21 cellular contexts compared by ENCODE assay signal in genomic region chrX:15739886-15740285, GRCh38. TPM values are rescaled to one million over a fixed set of nuclear protein-coding genes. Genes with fewer than 3 reads are reported as not detected.
A peak's percentile ranks its signal among the peaks of the same experiment; 100 is the strongest.
DNase-seq lines count a peak whose midpoint lies in the region; ATAC-seq and TF ChIP-seq lines count a peak whose summit lies in the region.
"Had no signal": no experiment of that assay in that cellular context is flagged by ENCODE, and none has a peak within 500 bp of the region (broad histone marks: within the 10 kb centered on the region; RNA-seq: fewer than 3 reads in every experiment).

No MANE protein-coding gene starts in this region.

- no peaks in the 10 kb centered on the region for H3K9me3 Mint-ChIP-seq in activated T-cell treated with anti-CD3 and anti-CD28 coated beads, Interleukin-2, amount 50 U/mL, for 4 hours
- H3K9me3 Mint-ChIP-seq in activated T-cell treated with anti-CD3 and anti-CD28 coated beads, Interleukin-2, amount 50 U/mL, for 72 hours = no peaks in the 10 kb centered on the region
- H3K9me3 Mint-ChIP-seq in activated T-helper 17 cell treated with anti-CD3 and anti-CD28 coated beads, Interleukin-2, amount 50 U/mL, for 72 hours = no peaks in the 10 kb centered on the region
- H3K9me3 Mint-ChIP-seq in type B pancreatic cell = no peaks in the 10 kb centered on the region
- H3K9me3 Mint-ChIP-seq: activated CD4-positive, alpha-beta memory T cell treated with anti-CD3 and anti-CD28 coated beads, Interleukin-2, amount 10 ng/mL, durations not matched to agents 7 days and 5 days had no signal

- DNase-seq in activated T-cell treated with anti-CD3 and anti-CD28 coated beads, Interleukin-2, amount 50 U/mL, for 4 hours = no peak
- DNase-seq in activated T-cell treated with anti-CD3 and anti-CD28 coated beads, Interleukin-2, amount 50 U/mL, for 72 hours = no peak
- DNase-seq in fibroblast of mammary gland (ENCODE audit: low read depth) = peak; percentile 41
- no peak for DNase-seq in type B pancreatic cell (ENCODE audit: extremely low spot score, unreplicated experiment)
- no peak for DNase-seq in GM13976 (ENCODE audit: low spot score)
- DNase-seq: activated CD4-positive, alpha-beta memory T cell treated with anti-CD3 and anti-CD28 coated beads, Interleukin-2, amount 10 ng/mL, durations not matched to agents 7 days and 5 days; activated CD4-positive, CD25-positive, alpha-beta regulatory T cell; activated gamma-delta T cell treated with Interleukin-2 at 50 U/mL for 16 hours; anterior cingulate cortex; Caco-2; caudate nucleus; DND-41; retina; stimulated activated CD4-positive, alpha-beta T cell treated with anti-CD3 and anti-CD28 coated beads, Interleukin-4, amount 100 ng/mL, for 1 hour; stimulated activated naive CD8-positive, alpha-beta T cell treated with anti-CD3 and anti-CD28 coated beads, Interleukin-15, Interleukin-2, amounts not matched to agents 100 U/mL and 50 U/mL, for 24 hours had no signal

- peaks cover 56% of the 10 kb centered on the region for H3K4me1 Mint-ChIP-seq in activated T-cell treated with anti-CD3 and anti-CD28 coated beads, Interleukin-2, amount 50 U/mL, for 4 hours (ENCODE audit: low read depth)
- peaks cover 43% of the 10 kb centered on the region for H3K4me1 Mint-ChIP-seq in activated T-cell treated with anti-CD3 and anti-CD28 coated beads, Interleukin-2, amount 50 U/mL, for 72 hours (ENCODE audit: low read depth)
- H3K4me1 Mint-ChIP-seq in activated T-helper 17 cell treated with anti-CD3 and anti-CD28 coated beads, Interleukin-2, amount 50 U/mL, for 72 hours = peaks cover 26% of the 10 kb centered on the region
- peaks cover 29% of the 10 kb centered on the region for H3K4me1 Mint-ChIP-seq in type B pancreatic cell (ENCODE audit: unreplicated experiment)

- H3K36me3 Mint-ChIP-seq in activated T-cell treated with anti-CD3 and anti-CD28 coated beads, Interleukin-2, amount 50 U/mL, for 4 hours (ENCODE audit: insufficient read depth) = peaks cover 17% of the 10 kb centered on the region
- peaks cover 0 to 2% of the 10 kb centered on the region in 2 donors for H3K36me3 Mint-ChIP-seq in activated T-cell treated with anti-CD3 and anti-CD28 coated beads, Interleukin-2, amount 50 U/mL, for 72 hours (ENCODE audit: insufficient read depth in 2 of 2)
- H3K36me3 Mint-ChIP-seq in activated T-helper 17 cell treated with anti-CD3 and anti-CD28 coated beads, Interleukin-2, amount 50 U/mL, for 72 hours (ENCODE audit: low read depth) = peaks cover 28% of the 10 kb centered on the region
- H3K36me3 Mint-ChIP-seq in type B pancreatic cell = peaks cover 9% of the 10 kb centered on the region

- H3K4me3 ChIP-seq in fibroblast of mammary gland (ENCODE audit: control insufficient read depth, low read depth, low read length) = no peak overlapping the region
- H3K4me3 ChIP-seq: gastroesophageal sphincter, GM12878 had no signal

- TF ChIP-seq CTCF in fibroblast of mammary gland (conservative IDR thresholded peaks at IDR 0.05; ENCODE audit: control insufficient read depth, insufficient read depth, low read depth, low read length) (no peak), type B pancreatic cell (conservative IDR thresholded peaks at IDR 0.05) (no peak), GM13976 (IDR thresholded peaks at IDR 0.05; ENCODE audit: borderline replicate concordance, control extremely low read depth, extremely low read depth, insufficient read depth, missing control alignments) (no peak)

- in situ Hi-C loops in GM13976 (cut with MboI; ENCODE audit: low sequenced_read_pairs, unreplicated experiment) = no loop called here

- no peak for ATAC-seq in activated T-cell treated with anti-CD3 and anti-CD28 coated beads, Interleukin-2, amount 50 U/mL, for 4 hours
- no peak for ATAC-seq in activated T-cell treated with anti-CD3 and anti-CD28 coated beads, Interleukin-2, amount 50 U/mL, for 72 hours (replicated peaks in 1 of 2)
- no peak for ATAC-seq in activated T-helper 17 cell treated with anti-CD3 and anti-CD28 coated beads, Interleukin-2, amount 50 U/mL, for 72 hours (replicated peaks)
- ATAC-seq in GM18868 (IDR thresholded peaks at IDR 0.05; ENCODE audit: unreplicated experiment) (no peak), GM21360 (IDR thresholded peaks at IDR 0.05; ENCODE audit: unreplicated experiment) (no peak)
- ATAC-seq: gastroesophageal sphincter; GM12878; SK-N-SH treated with all-trans-retinoic acid at 6 μM for 48 hours; stimulated activated naive CD8-positive, alpha-beta T cell treated with anti-CD3 and anti-CD28 coated beads, Interleukin-15, Interleukin-2, amounts not matched to agents 100 U/mL and 50 U/mL, for 24 hours had no signal

- no peaks in the 10 kb centered on the region for H3K27me3 Mint-ChIP-seq in activated T-cell treated with anti-CD3 and anti-CD28 coated beads, Interleukin-2, amount 50 U/mL, for 4 hours (ENCODE audit: low read depth)
- H3K27me3 Mint-ChIP-seq in activated T-cell treated with anti-CD3 and anti-CD28 coated beads, Interleukin-2, amount 50 U/mL, for 72 hours (ENCODE audit: low read depth) = no peaks in the 10 kb centered on the region
- H3K27me3 Mint-ChIP-seq in activated T-helper 17 cell treated with anti-CD3 and anti-CD28 coated beads, Interleukin-2, amount 50 U/mL, for 72 hours = no peaks in the 10 kb centered on the region
- no peaks in the 10 kb centered on the region for H3K27me3 Mint-ChIP-seq in type B pancreatic cell
- H3K27me3 Mint-ChIP-seq: activated CD4-positive, alpha-beta memory T cell treated with anti-CD3 and anti-CD28 coated beads, Interleukin-2, amount 10 ng/mL, durations not matched to agents 7 days and 5 days had no signal

- peak overlapping the region; percentile 84 for H3K4me3 Mint-ChIP-seq in activated T-cell treated with anti-CD3 and anti-CD28 coated beads, Interleukin-2, amount 50 U/mL, for 4 hours
- no peak overlapping the region for H3K4me3 Mint-ChIP-seq in activated T-cell treated with anti-CD3 and anti-CD28 coated beads, Interleukin-2, amount 50 U/mL, for 72 hours
- peak overlapping the region; percentile 73 for H3K4me3 Mint-ChIP-seq in activated T-helper 17 cell treated with anti-CD3 and anti-CD28 coated beads, Interleukin-2, amount 50 U/mL, for 72 hours
- peak overlapping the region; percentile 96 for H3K4me3 Mint-ChIP-seq in type B pancreatic cell

- no peak overlapping the region for H3K27ac Mint-ChIP-seq in activated T-cell treated with anti-CD3 and anti-CD28 coated beads, Interleukin-2, amount 50 U/mL, for 72 hours
- no peak overlapping the region for H3K27ac Mint-ChIP-seq in activated T-helper 17 cell treated with anti-CD3 and anti-CD28 coated beads, Interleukin-2, amount 50 U/mL, for 72 hours
- H3K27ac Mint-ChIP-seq in type B pancreatic cell = peak overlapping the region; percentile 22
- H3K27ac Mint-ChIP-seq: activated CD4-positive, alpha-beta memory T cell treated with anti-CD3 and anti-CD28 coated beads, Interleukin-2, amount 10 ng/mL, durations not matched to agents 7 days and 5 days had no signal

RNA-seq across cellular contexts. Expression of gene CA5B, which starts 1.8 kb away (rescaled TPM):
- 1 to 10 TPM; 3.7 to 5.4 (median 5.2) TPM for total RNA-seq in activated T-cell treated with anti-CD3 and anti-CD28 coated beads, Interleukin-2, amount 50 U/mL, for 4 hours
- 10 to 100 TPM; 10.5 to 11.7 TPM for total RNA-seq in activated T-cell treated with anti-CD3 and anti-CD28 coated beads, Interleukin-2, amount 50 U/mL, for 72 hours
- total RNA-seq in activated T-helper 17 cell treated with anti-CD3 and anti-CD28 coated beads, Interleukin-2, amount 50 U/mL, for 72 hours = 10 to 100 TPM; 14.5 to 45.9 TPM
- 16.7 and 25.1 TPM in 2 replicates for total RNA-seq in type B pancreatic cell (ENCODE audit: low replicate concordance)

RNA-seq across cellular contexts. Expression of gene ZRSR2, which starts 50.4 kb away (rescaled TPM):
- total RNA-seq in activated T-cell treated with anti-CD3 and anti-CD28 coated beads, Interleukin-2, amount 50 U/mL, for 4 hours = 10 to 100 TPM; 12.8 to 20.6 (median 14.8) TPM
- 10 to 100 TPM; 15.3 to 27.2 TPM for total RNA-seq in activated T-cell treated with anti-CD3 and anti-CD28 coated beads, Interleukin-2, amount 50 U/mL, for 72 hours
- 10 to 100 TPM; 10.0 to 11.6 TPM for total RNA-seq in activated T-helper 17 cell treated with anti-CD3 and anti-CD28 coated beads, Interleukin-2, amount 50 U/mL, for 72 hours
- 15.5 and 16.6 TPM in 2 replicates for total RNA-seq in type B pancreatic cell (ENCODE audit: low replicate concordance)

Comparison
In these comparisons a context has a peak if more than half of its experiments do, and no peak if none do; other contexts are left out.
1. H3K4me3 Mint-ChIP-seq: peak in activated T-cell treated with anti-CD3 and anti-CD28 coated beads, Interleukin-2, amount 50 U/mL, for 4 hours (single experiment), activated T-helper 17 cell treated with anti-CD3 and anti-CD28 coated beads, Interleukin-2, amount 50 U/mL, for 72 hours (single experiment) and type B pancreatic cell (single experiment); none in activated T-cell treated with anti-CD3 and anti-CD28 coated beads, Interleukin-2, amount 50 U/mL, for 72 hours (0 of 2).